ENCODE assay signal across 8 cellular contexts in genomic region chr19:23273594-23274412, GRCh38. TPM values are rescaled to one million over a fixed set of nuclear protein-coding genes. Genes with fewer than 3 reads are reported as not detected.
DNase-seq lines count a peak whose midpoint lies in the region; ATAC-seq and TF ChIP-seq lines count a peak whose summit lies in the region.

No MANE protein-coding gene starts in this region.

- peaks cover 32% of the 10 kb centered on the region for H3K36me3 Mint-ChIP-seq in nephron (ENCODE audit: low read depth)
- H3K36me3 Mint-ChIP-seq in stimulated activated naive CD8-positive, alpha-beta T cell treated with anti-CD3 and anti-CD28 coated beads, Interleukin-15, Interleukin-2, amounts not matched to agents 100 ng/mL and 50 ng/mL, for 24 hours (ENCODE audit: low read depth), result peaks cover 33% of the 10 kb centered on the region

- TF ChIP-seq CTCF in fibroblast of the aortic adventitia (IDR thresholded peaks at IDR 0.05; ENCODE audit: insufficient read depth, low read length), result no peak
- no peak for TF ChIP-seq CTCF in nephron (IDR thresholded peaks at IDR 0.05; ENCODE audit: unreplicated experiment in 3 of 3)

- DNase-seq in DMS153 (lab: John Stamatoyannopoulos, UW), result peak; percentile 94
- peak; percentile 97 for DNase-seq in KBM-7
- peak; percentile 95 for DNase-seq in RPMI8226
- peak; percentile 90 for DNase-seq in activated effector memory CD4-positive, alpha-beta T cell treated with Interleukin-2 at 50 U/mL for 16 hours
- DNase-seq in fibroblast of the aortic adventitia (ENCODE audit: low read depth), result peak; percentile 85

- ATAC-seq in GM21576 (IDR thresholded peaks at IDR 0.05; ENCODE audit: unreplicated experiment), result peak; percentile 100

- in situ Hi-C loops in KBM-7 (cut with MboI; ENCODE audit: low pct_unique_long_range_greater_than_20kb, low sequenced_read_pairs), result no loop called here

- no peaks in the 10 kb centered on the region for H3K27me3 Mint-ChIP-seq in nephron (ENCODE audit: low read depth)
- H3K27me3 Mint-ChIP-seq in stimulated activated naive CD8-positive, alpha-beta T cell treated with anti-CD3 and anti-CD28 coated beads, Interleukin-15, Interleukin-2, amounts not matched to agents 100 ng/mL and 50 ng/mL, for 24 hours, result no peaks in the 10 kb centered on the region

- no peaks in the 10 kb centered on the region for H3K9me3 Mint-ChIP-seq in nephron
- no peaks in the 10 kb centered on the region for H3K9me3 Mint-ChIP-seq in stimulated activated naive CD8-positive, alpha-beta T cell treated with anti-CD3 and anti-CD28 coated beads, Interleukin-15, Interleukin-2, amounts not matched to agents 100 ng/mL and 50 ng/mL, for 24 hours

- H3K4me3 ChIP-seq in fibroblast of the aortic adventitia (ENCODE audit: low read depth, low read length), result peak overlapping the region; percentile 95

- H3K27ac Mint-ChIP-seq in nephron, result peak overlapping the region; percentile 92 to 99 (median 99)
- peak overlapping the region; percentile 83 for H3K27ac Mint-ChIP-seq in stimulated activated naive CD8-positive, alpha-beta T cell treated with anti-CD3 and anti-CD28 coated beads, Interleukin-15, Interleukin-2, amounts not matched to agents 100 ng/mL and 50 ng/mL, for 24 hours

- H3K4me3 Mint-ChIP-seq in nephron, result peak overlapping the region; percentile 99 to 100 (median 100)
- peak overlapping the region; percentile 91 for H3K4me3 Mint-ChIP-seq in stimulated activated naive CD8-positive, alpha-beta T cell treated with anti-CD3 and anti-CD28 coated beads, Interleukin-15, Interleukin-2, amounts not matched to agents 100 ng/mL and 50 ng/mL, for 24 hours

- peaks cover 20% of the 10 kb centered on the region for H3K4me1 Mint-ChIP-seq in nephron
- H3K4me1 Mint-ChIP-seq in stimulated activated naive CD8-positive, alpha-beta T cell treated with anti-CD3 and anti-CD28 coated beads, Interleukin-15, Interleukin-2, amounts not matched to agents 100 ng/mL and 50 ng/mL, for 24 hours (ENCODE audit: low read depth), result peaks cover 27% of the 10 kb centered on the region

RNA-seq across cellular contexts. Expression of gene ZNF724, which starts 23.6 kb away (rescaled TPM):
- total RNA-seq in fibroblast of the aortic adventitia (ENCODE audit: low replicate concordance), result 3.1 and 15.1 TPM in 2 replicates

Comparison
In these comparisons a context has a peak if more than half of its experiments do, and no peak if none do; other contexts are left out.
1. Peak in every context shown above with its lines: DNase-seq, ATAC-seq and H3K4me3 ChIP-seq.